Comparison of ENCODE assay signal across 32 cellular contexts in genomic region chr1:102047724-102048123, GRCh38. TPM values are rescaled to one million over a fixed set of nuclear protein-coding genes. Genes with fewer than 3 reads are reported as not detected.
"Had no signal": no experiment of that assay in that cellular context is flagged by ENCODE, and none has a peak within 500 bp of the region (broad histone marks: within the 10 kb centered on the region; RNA-seq: fewer than 3 reads in every experiment).

No MANE protein-coding gene starts in this region.

- DNase-seq: activated CD4-positive, alpha-beta T cell treated with anti-CD3 and anti-CD28 coated beads for 48 hours; activated CD4-positive, alpha-beta T cell treated with anti-CD3 and anti-CD28 coated beads, Interleukin-2, amount 50 U/mL, for 1 hour; activated CD4-positive, alpha-beta T cell treated with anti-CD3 and anti-CD28 coated beads, Interleukin-2, amount 50 U/mL, for 48 hours; activated CD8-positive, alpha-beta memory T cell treated with anti-CD3 and anti-CD28 coated beads for 24 hours; activated CD8-positive, alpha-beta T cell treated with anti-CD3 and anti-CD28 coated beads for 36 hours; activated gamma-delta T cell; activated naive CD4-positive, alpha-beta T cell; activated naive CD4-positive, alpha-beta T cell treated with anti-CD3 and anti-CD28 coated beads, Interleukin-2, amount 10 ng/mL, durations not matched to agents 7 days and 5 days; activated naive CD8-positive, alpha-beta T cell treated with anti-CD3 and anti-CD28 coated beads, Interleukin-2, amount 10 ng/mL, durations not matched to agents 7 days and 5 days; activated T-cell treated with anti-CD3 and anti-CD28 coated beads, Interleukin-2, amount 50 U/mL, for 48 hours; central memory CD4-positive, alpha-beta T cell; cerebellar nuclear complex; colonic mucosa; effector CD8-positive, alpha-beta T cell; esophagus squamous epithelium; foreskin melanocyte; T-helper 2 cell had no signal

- H3K4me3 Mint-ChIP-seq: activated CD8-positive, alpha-beta T cell treated with anti-CD3 and anti-CD28 coated beads for 36 hours; activated naive CD4-positive, alpha-beta T cell treated with anti-CD3 and anti-CD28 coated beads, Interleukin-2, amount 10 ng/mL, durations not matched to agents 7 days and 5 days; activated naive CD8-positive, alpha-beta T cell treated with anti-CD3 and anti-CD28 coated beads, Interleukin-2, amount 10 ng/mL, durations not matched to agents 7 days and 5 days; brain; WTC11 had no signal

- H3K27ac ChIP-seq: ascending aorta, breast epithelium, cardiac muscle cell, colonic mucosa, epithelial cell of prostate, esophagus squamous epithelium, gastroesophageal sphincter had no signal

- H3K27me3 Mint-ChIP-seq: activated CD8-positive, alpha-beta T cell treated with anti-CD3 and anti-CD28 coated beads for 36 hours; activated naive CD4-positive, alpha-beta T cell treated with anti-CD3 and anti-CD28 coated beads, Interleukin-2, amount 10 ng/mL, durations not matched to agents 7 days and 5 days had no signal

- ATAC-seq: activated CD4-positive, CD25-positive, alpha-beta regulatory T cell treated with anti-CD3 and anti-CD28 coated beads, Interleukin-2, amount 50 U/mL, for 24 hours; activated CD8-positive, alpha-beta T cell treated with anti-CD3 and anti-CD28 coated beads for 36 hours; activated naive CD4-positive, alpha-beta T cell treated with anti-CD3 and anti-CD28 coated beads, Interleukin-2, amount 50 U/mL, for 72 hours; gastroesophageal sphincter; WTC11 had no signal

- H3K4me3 ChIP-seq: ascending aorta, breast epithelium, cardiac muscle cell, colonic mucosa, esophagus squamous epithelium, gastroesophageal sphincter had no signal

- H3K4me1 Mint-ChIP-seq: activated naive CD4-positive, alpha-beta T cell treated with anti-CD3 and anti-CD28 coated beads, Interleukin-2, amount 10 ng/mL, durations not matched to agents 7 days and 5 days; brain; WTC11 had no signal

- H3K9me3 ChIP-seq: ascending aorta, breast epithelium, colonic mucosa, esophagus squamous epithelium, gastroesophageal sphincter had no signal

- H3K36me3 ChIP-seq: ascending aorta, breast epithelium, cardiac muscle cell, colonic mucosa, esophagus squamous epithelium, gastroesophageal sphincter had no signal

- H3K36me3 Mint-ChIP-seq: activated naive CD4-positive, alpha-beta T cell treated with anti-CD3 and anti-CD28 coated beads, Interleukin-2, amount 10 ng/mL, durations not matched to agents 7 days and 5 days; activated naive CD4-positive, alpha-beta T cell treated with anti-CD3 and anti-CD28 coated beads, Interleukin-2, amount 50 U/mL, for 72 hours; activated naive CD8-positive, alpha-beta T cell treated with anti-CD3 and anti-CD28 coated beads, Interleukin-2, amount 10 ng/mL, durations not matched to agents 7 days and 5 days; brain; WTC11 had no signal

- H3K9me3 Mint-ChIP-seq: activated naive CD4-positive, alpha-beta T cell treated with anti-CD3 and anti-CD28 coated beads, Interleukin-2, amount 10 ng/mL, durations not matched to agents 7 days and 5 days; activated naive CD8-positive, alpha-beta T cell treated with anti-CD3 and anti-CD28 coated beads, Interleukin-2, amount 10 ng/mL, durations not matched to agents 7 days and 5 days; brain; WTC11 had no signal

- H3K4me1 ChIP-seq: ascending aorta, breast epithelium, colonic mucosa, esophagus squamous epithelium, gastroesophageal sphincter had no signal

- H3K27me3 ChIP-seq: ascending aorta, breast epithelium, cardiac muscle cell, colonic mucosa, esophagus squamous epithelium, gastroesophageal sphincter had no signal

RNA-seq across cellular contexts. Expression of gene OLFM3, which starts 51.0 kb away (rescaled TPM):
- total RNA-seq: activated CD8-positive, alpha-beta T cell treated with anti-CD3 and anti-CD28 coated beads for 36 hours; activated naive CD4-positive, alpha-beta T cell treated with anti-CD3 and anti-CD28 coated beads, Interleukin-2, amount 50 U/mL, for 72 hours; activated naive CD8-positive, alpha-beta T cell treated with anti-CD3 and anti-CD28 coated beads, Interleukin-2, amount 10 ng/mL, durations not matched to agents 7 days and 5 days; ascending aorta; breast epithelium; cardiac muscle cell; dermis microvascular lymphatic vessel endothelial cell; endothelial cell of umbilical vein; esophagus squamous epithelium; fibroblast of lung; fibroblast of villous mesenchyme; glomerular endothelial cell; T-helper 1 cell treated with Interleukin-12 subunit alpha and Interleukin-12 subunit beta and Interleukin-4 antibody, amounts not matched to agents 30 ng/mL and 1 ng/mL, for 36 hours had no signal
